2 cellular contexts compared by ENCODE assay signal in the genomic region with DNA sequence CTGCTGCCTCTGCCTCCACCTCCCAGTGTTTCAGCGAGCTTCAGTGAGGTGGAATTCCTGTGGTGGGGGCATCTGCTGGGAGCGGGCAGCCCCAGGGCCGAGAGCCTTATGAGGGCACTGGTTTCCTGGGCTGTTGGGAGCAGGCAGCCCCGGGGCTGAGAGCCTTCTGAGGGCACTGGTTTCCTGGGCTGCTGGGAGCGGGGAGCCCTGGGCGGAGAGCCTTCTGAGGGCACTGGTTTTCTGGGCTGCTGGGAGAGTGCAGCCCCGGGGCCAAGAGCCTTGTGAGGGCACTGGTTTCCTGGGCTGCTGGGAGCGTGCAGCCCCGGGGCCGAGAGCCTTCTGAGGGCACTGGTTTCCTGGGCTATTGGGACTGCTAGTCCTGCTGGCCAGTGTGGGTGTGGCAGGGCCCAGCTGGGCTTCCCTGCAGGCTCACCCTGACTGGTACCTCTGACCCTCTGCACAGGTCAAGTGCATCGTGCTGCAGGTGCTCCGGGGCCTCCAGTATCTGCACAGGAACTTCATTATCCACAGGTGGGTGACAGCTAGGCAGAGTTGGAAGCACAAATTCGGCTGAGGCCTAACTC.
TF ChIP-seq lines count a peak whose summit lies in the region.

No MANE protein-coding gene starts in this region.

TF ChIP-seq in SK-N-SH, 30 proteins besides CTCF, POLR2A, EP300 and RAD21 (continued from another document):
- TF ChIP-seq NFIC (IDR thresholded peaks at IDR 0.05; ENCODE audit: borderline replicate concordance) = no peak
- TF ChIP-seq, protein P1, sequence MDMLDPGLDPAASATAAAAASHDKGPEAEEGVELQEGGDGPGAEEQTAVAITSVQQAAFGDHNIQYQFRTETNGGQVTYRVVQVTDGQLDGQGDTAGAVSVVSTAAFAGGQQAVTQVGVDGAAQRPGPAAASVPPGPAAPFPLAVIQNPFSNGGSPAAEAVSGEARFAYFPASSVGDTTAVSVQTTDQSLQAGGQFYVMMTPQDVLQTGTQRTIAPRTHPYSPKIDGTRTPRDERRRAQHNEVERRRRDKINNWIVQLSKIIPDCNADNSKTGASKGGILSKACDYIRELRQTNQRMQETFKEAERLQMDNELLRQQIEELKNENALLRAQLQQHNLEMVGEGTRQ (IDR thresholded peaks at IDR 0.05; ENCODE audit: borderline replicate concordance, low read depth, low read length) = no peak
- no peak for TF ChIP-seq RXRA (IDR thresholded peaks at IDR 0.05; ENCODE audit: borderline replicate concordance, low read depth)

TF ChIP-seq in SK-N-SH treated with all-trans-retinoic acid at 6 μM for 48 hours, 23 proteins besides CTCF, POLR2A, EP300 and RAD21 (continued from another document):
- TF ChIP-seq, protein P2, sequence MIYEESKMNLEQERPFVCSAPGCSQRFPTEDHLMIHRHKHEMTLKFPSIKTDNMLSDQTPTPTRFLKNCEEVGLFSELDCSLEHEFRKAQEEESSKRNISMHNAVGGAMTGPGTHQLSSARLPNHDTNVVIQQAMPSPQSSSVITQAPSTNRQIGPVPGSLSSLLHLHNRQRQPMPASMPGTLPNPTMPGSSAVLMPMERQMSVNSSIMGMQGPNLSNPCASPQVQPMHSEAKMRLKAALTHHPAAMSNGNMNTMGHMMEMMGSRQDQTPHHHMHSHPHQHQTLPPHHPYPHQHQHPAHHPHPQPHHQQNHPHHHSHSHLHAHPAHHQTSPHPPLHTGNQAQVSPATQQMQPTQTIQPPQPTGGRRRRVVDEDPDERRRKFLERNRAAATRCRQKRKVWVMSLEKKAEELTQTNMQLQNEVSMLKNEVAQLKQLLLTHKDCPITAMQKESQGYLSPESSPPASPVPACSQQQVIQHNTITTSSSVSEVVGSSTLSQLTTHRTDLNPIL (CRISPR knock-in tag; IDR thresholded peaks at IDR 0.05; ENCODE audit: low read depth) = no peak
- no peak for TF ChIP-seq OSR1 (CRISPR knock-in tag; IDR thresholded peaks at IDR 0.05)
- TF ChIP-seq ZFP3 (CRISPR knock-in tag; IDR thresholded peaks at IDR 0.05) = no peak
- TF ChIP-seq ZNF8 (CRISPR knock-in tag; IDR thresholded peaks at IDR 0.05) = no peak
